1 cellular context compared by ENCODE assay signal in genomic region chr1:75785320-75785963, GRCh38.
TF ChIP-seq lines count a peak whose summit lies in the region.

No MANE protein-coding gene starts in this region.

TF ChIP-seq in SK-N-SH, 30 proteins besides CTCF, POLR2A, EP300 and RAD21 (continued from another document):
- TF ChIP-seq ZBTB33 (IDR thresholded peaks at IDR 0.05; ENCODE audit: borderline replicate concordance, low read depth): no peak
- TF ChIP-seq MXI1 (IDR thresholded peaks at IDR 0.05; ENCODE audit: low read depth, low read length): no peak
